In the genomic region with DNA sequence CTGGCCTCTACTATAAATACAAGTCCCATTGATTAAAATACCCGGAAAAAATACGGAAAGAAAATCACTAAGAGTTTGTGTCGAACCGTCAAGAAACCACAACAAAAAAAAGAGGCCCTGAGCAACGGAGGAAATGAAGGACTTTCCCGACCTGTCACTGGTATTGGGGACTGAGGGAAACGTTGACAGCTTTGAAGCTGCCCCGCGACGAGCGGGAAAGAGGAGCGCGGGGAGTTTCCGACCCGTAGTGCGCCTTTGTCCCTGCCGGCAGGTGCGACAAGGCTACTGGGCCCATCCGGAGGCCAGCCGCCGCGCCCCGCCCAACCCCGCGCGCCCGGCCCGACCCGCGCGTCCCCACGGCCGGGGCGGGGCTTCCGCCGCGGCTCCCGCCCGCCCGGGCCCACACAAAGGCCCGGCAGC, we compare ENCODE assay signal across 8 cellular contexts. TPM values are rescaled to one million over a fixed set of nuclear protein-coding genes. Genes with fewer than 3 reads are reported as not detected.
DNase-seq lines count a peak whose midpoint lies in the region; ATAC-seq and TF ChIP-seq lines count a peak whose summit lies in the region.

No MANE protein-coding gene starts in this region.

- no peak overlapping the region for H2AFZ ChIP-seq in mesenchymal stem cell (ENCODE audit: low read depth, low read length)

- peaks cover 41% of the 10 kb centered on the region for H3K36me3 ChIP-seq in effector memory CD4-positive, alpha-beta T cell (ENCODE audit: control insufficient read depth, insufficient read depth, low read length)
- H3K36me3 ChIP-seq in mesenchymal stem cell (ENCODE audit: control insufficient read depth in 1 of 2, insufficient read depth in 2 of 2, low read depth in 1 of 2, low read length in 2 of 2): peaks cover 18 to 38% of the 10 kb centered on the region in 2 experiments

- WGBS in mesenchymal stem cell: 2% methylated on average over 15 of the region's 41 CpGs

- TF ChIP-seq CTCF in C4-2B (conservative IDR thresholded peaks at IDR 0.05): no peak
- TF ChIP-seq CTCF in activated CD8-positive, alpha-beta T cell treated with anti-CD3 and anti-CD28 coated beads for 36 hours (IDR thresholded peaks at IDR 0.05): no peak

- peak overlapping the region; percentile 94 to 98 for H3K18ac ChIP-seq in mesenchymal stem cell (ENCODE audit: low read depth in 1 of 2, low read length in 2 of 2)

- H3K4me1 Mint-ChIP-seq in activated CD8-positive, alpha-beta T cell treated with anti-CD3 and anti-CD28 coated beads for 36 hours (ENCODE audit: low read depth): peaks cover 67% of the 10 kb centered on the region

- no peaks in the 10 kb centered on the region for H3K27me3 Mint-ChIP-seq in activated CD8-positive, alpha-beta T cell treated with anti-CD3 and anti-CD28 coated beads for 36 hours

- ATAC-seq in GM19395 (IDR thresholded peaks at IDR 0.05; ENCODE audit: unreplicated experiment): peak; percentile 67
- ATAC-seq in HG03460 (IDR thresholded peaks at IDR 0.05; ENCODE audit: unreplicated experiment): peak; percentile 74
- peak; percentile 82 for ATAC-seq in activated CD8-positive, alpha-beta T cell treated with anti-CD3 and anti-CD28 coated beads for 36 hours

- H2BK5ac ChIP-seq in mesenchymal stem cell (ENCODE audit: low read depth, low read length, poor library complexity, severe bottlenecking): no peak overlapping the region

- H3K79me1 ChIP-seq in mesenchymal stem cell (replicated peaks; ENCODE audit: low read length, poor library complexity, severe bottlenecking): peaks cover 7% of the 10 kb centered on the region

- CTCF ChIA-PET in activated CD8-positive, alpha-beta T cell treated with anti-CD3 and anti-CD28 coated beads for 36 hours (lab: Charles Lee): no interaction called here

- H3K23ac ChIP-seq in mesenchymal stem cell (ENCODE audit: low read length in 2 of 2): no peak overlapping the region

- peaks cover 58% of the 10 kb centered on the region for H3K36me3 Mint-ChIP-seq in activated CD8-positive, alpha-beta T cell treated with anti-CD3 and anti-CD28 coated beads for 36 hours (ENCODE audit: low read depth)

- no peaks in the 10 kb centered on the region for H3K4me1 ChIP-seq in effector memory CD4-positive, alpha-beta T cell (ENCODE audit: control insufficient read depth, insufficient read depth, low read length, poor library complexity, severe bottlenecking)
- peaks cover 8% of the 10 kb centered on the region for H3K4me1 ChIP-seq in mesenchymal stem cell (ENCODE audit: control insufficient read depth, insufficient read depth, low read depth, low read length)

- peak; percentile 18 for DNase-seq in NCI-H748 treated with DMSO at 0.1 percent for 48 hours (lab: John Stamatoyannopoulos, UW)
- peak; percentile 89 for DNase-seq in activated CD8-positive, alpha-beta T cell treated with anti-CD3 and anti-CD28 coated beads for 36 hours
- peak; percentile 76 to 81 (median 80) for DNase-seq in effector memory CD4-positive, alpha-beta T cell
- DNase-seq in mesenchymal stem cell: peak; percentile 75
- DNase-seq in stimulated activated CD8-positive, alpha-beta memory T cell treated with anti-CD3 and anti-CD28 coated beads, Interleukin-15, amount 100 ng/mL, for 1 hour (ENCODE audit: low read depth): peak; percentile 43

- H3K4me3 Mint-ChIP-seq in activated CD8-positive, alpha-beta T cell treated with anti-CD3 and anti-CD28 coated beads for 36 hours: peak overlapping the region; percentile 95

- H3K9me3 Mint-ChIP-seq in activated CD8-positive, alpha-beta T cell treated with anti-CD3 and anti-CD28 coated beads for 36 hours: no peaks in the 10 kb centered on the region

- intact Hi-C loops in activated CD8-positive, alpha-beta T cell treated with anti-CD3 and anti-CD28 coated beads for 36 hours (cut with micrococcal nuclease): loop anchor here (10.0 kb wide), 1 partner anchor 150 kb away; the partner anchor contains the start of genes NT5DC2 and UQCC5

- no peaks in the 10 kb centered on the region for H3K27me3 ChIP-seq in effector memory CD4-positive, alpha-beta T cell (replicated peaks; ENCODE audit: control insufficient read depth, insufficient read depth, low read length, poor library complexity, severe bottlenecking)
- no peaks in the 10 kb centered on the region for H3K27me3 ChIP-seq in mesenchymal stem cell (ENCODE audit: control insufficient read depth in 1 of 2, insufficient read depth in 1 of 2, low read length in 2 of 2)

- peak overlapping the region in 1 of 2 experiments; percentile 100 for H3K14ac ChIP-seq in mesenchymal stem cell (ENCODE audit: low read length in 2 of 2)

- no peak overlapping the region for H2AK5ac ChIP-seq in mesenchymal stem cell (ENCODE audit: low read length, severe bottlenecking)

- no peaks in the 10 kb centered on the region for H3K9me3 ChIP-seq in effector memory CD4-positive, alpha-beta T cell (ENCODE audit: control insufficient read depth, low read length)
- H3K9me3 ChIP-seq in mesenchymal stem cell (ENCODE audit: control insufficient read depth, low read length): no peaks in the 10 kb centered on the region

- H3K4me2 ChIP-seq in mesenchymal stem cell (ENCODE audit: low read length, poor library complexity, severe bottlenecking): peak overlapping the region; percentile 50

- H4K8ac ChIP-seq in mesenchymal stem cell (ENCODE audit: low read length): peak overlapping the region; percentile 99

- peak overlapping the region; percentile 100 for H2BK15ac ChIP-seq in mesenchymal stem cell (ENCODE audit: low read depth, poor library complexity, severe bottlenecking)

- H3K9ac ChIP-seq in mesenchymal stem cell (ENCODE audit: low read length): peak overlapping the region; percentile 96

- H3K27ac ChIP-seq in C4-2B (peak overlapping the region; percentile 93), mesenchymal stem cell (ENCODE audit: low read length, poor library complexity, severe bottlenecking) (peak overlapping the region; percentile 77)
- peak overlapping the region; percentile 90 for H3K27ac ChIP-seq in effector memory CD4-positive, alpha-beta T cell (ENCODE audit: insufficient read depth, low read length, poor library complexity, severe bottlenecking)

- peak overlapping the region; percentile 91 to 92 for H3K4ac ChIP-seq in mesenchymal stem cell (ENCODE audit: low read depth in 1 of 2, low read length in 2 of 2)

- peak overlapping the region; percentile 99 for H2BK120ac ChIP-seq in mesenchymal stem cell (ENCODE audit: low read depth, low read length)

- POLR2A ChIA-PET in activated CD8-positive, alpha-beta T cell treated with anti-CD3 and anti-CD28 coated beads for 36 hours (lab: Charles Lee): interaction anchor here (1.1 to 10.1 kb wide), 2 partner anchors 10 to 21 kb away, joined by 5 to 101 read pairs; partner anchors contain the start of genes GLT8D1 and SPCS1

- peak overlapping the region; percentile 98 for H3K27ac Mint-ChIP-seq in activated CD8-positive, alpha-beta T cell treated with anti-CD3 and anti-CD28 coated beads for 36 hours

- peak overlapping the region; percentile 50 for H3K4me3 ChIP-seq in effector memory CD4-positive, alpha-beta T cell (ENCODE audit: insufficient read depth, low read depth, low read length, poor library complexity, severe bottlenecking)
- peak overlapping the region; percentile 85 to 96 for H3K4me3 ChIP-seq in mesenchymal stem cell (ENCODE audit: insufficient read depth in 1 of 2, low read depth in 1 of 2, low read length in 2 of 2)

- H2BK12ac ChIP-seq in mesenchymal stem cell (ENCODE audit: low read length in 2 of 2): no peak overlapping the region

- H4K91ac ChIP-seq in mesenchymal stem cell (ENCODE audit: low read length): peak overlapping the region; percentile 71

RNA-seq across cellular contexts. Expression of gene PBRM1, which starts 0.4 kb away (rescaled TPM):
- total RNA-seq in activated CD8-positive, alpha-beta T cell treated with anti-CD3 and anti-CD28 coated beads for 36 hours: 10 to 100 TPM; 55.9 to 56.1 TPM
- polyA plus RNA-seq in mesenchymal stem cell (2013, experiment 1 of 2): 28.8 TPM
- 26.4 TPM for polyA plus RNA-seq in mesenchymal stem cell (2013, experiment 2 of 2)

RNA-seq across cellular contexts. Expression of gene GNL3, which starts 0.5 kb away (rescaled TPM):
- total RNA-seq in activated CD8-positive, alpha-beta T cell treated with anti-CD3 and anti-CD28 coated beads for 36 hours: 100 to 1,000 TPM; 198 to 200 TPM
- 92.6 TPM for polyA plus RNA-seq in mesenchymal stem cell (2013, experiment 1 of 2)
- polyA plus RNA-seq in mesenchymal stem cell (2013, experiment 2 of 2): 94.1 TPM

RNA-seq across cellular contexts. Expression of gene GLT8D1, which starts 20.3 kb away (rescaled TPM):
- 10 to 100 TPM; 34.0 to 35.0 TPM for total RNA-seq in activated CD8-positive, alpha-beta T cell treated with anti-CD3 and anti-CD28 coated beads for 36 hours
- polyA plus RNA-seq in mesenchymal stem cell (2013, experiment 1 of 2): 82.3 TPM
- polyA plus RNA-seq in mesenchymal stem cell (2013, experiment 2 of 2): 82.1 TPM

RNA-seq across cellular contexts. Expression of gene SPCS1, which starts 20.6 kb away (rescaled TPM):
- total RNA-seq in activated CD8-positive, alpha-beta T cell treated with anti-CD3 and anti-CD28 coated beads for 36 hours: 100 to 1,000 TPM; 116 to 120 TPM
- 153 TPM for polyA plus RNA-seq in mesenchymal stem cell (2013, experiment 1 of 2)
- 151 TPM for polyA plus RNA-seq in mesenchymal stem cell (2013, experiment 2 of 2)

Comparison
In these comparisons a context has a peak if more than half of its experiments do, and no peak if none do; other contexts are left out.
1. Peak in every context shown above with its lines: DNase-seq, ATAC-seq, H3K4me3 ChIP-seq and H3K27ac ChIP-seq.
2. DNase-seq: peak in every context shown above with its lines; median percentile 89 in activated CD8-positive, alpha-beta T cell treated with anti-CD3 and anti-CD28 coated beads for 36 hours; 80 in effector memory CD4-positive, alpha-beta T cell; 75 in mesenchymal stem cell; 43 in stimulated activated CD8-positive, alpha-beta memory T cell treated with anti-CD3 and anti-CD28 coated beads, Interleukin-15, amount 100 ng/mL, for 1 hour; 18 in NCI-H748 treated with DMSO at 0.1 percent for 48 hours.